24 cellular contexts compared by ENCODE assay signal in genomic region chr20:2889209-2889608, GRCh38.
"Had no signal": no experiment of that assay in that cellular context is flagged by ENCODE, and none has a peak within 500 bp of the region (broad histone marks: within the 10 kb centered on the region; RNA-seq: fewer than 3 reads in every experiment).

No MANE protein-coding gene starts in this region.

- H3K27ac ChIP-seq: dorsolateral prefrontal cortex, epithelial cell of prostate, esophagus muscularis mucosa, foreskin keratinocyte, gastroesophageal sphincter, heart left ventricle, hepatocyte, prostate gland, sigmoid colon, thoracic aorta, tibial nerve, upper lobe of right lung, uterus had no signal

- ATAC-seq: foreskin keratinocyte; gastroesophageal sphincter; heart left ventricle; left lobe of liver; right cardiac atrium; stimulated activated memory B cell treated with anti-CD40 and anti-IgM and Interleukin-4, amounts not matched to agents 10 μg/mL and 1 μg/mL and 100 μg/mL, for 72 hours; stimulated activated naive CD8-positive, alpha-beta T cell treated with anti-CD3 and anti-CD28 coated beads, Interleukin-15, Interleukin-2, amounts not matched to agents 100 U/mL and 50 U/mL, for 24 hours; upper lobe of right lung had no signal

- H3K27ac Mint-ChIP-seq: nephron progenitor cell; stimulated activated memory B cell treated with anti-CD40 and anti-IgM and Interleukin-4, amounts not matched to agents 10 μg/mL and 1 μg/mL and 100 μg/mL, for 72 hours had no signal

- H3K27me3 ChIP-seq: dorsolateral prefrontal cortex, esophagus muscularis mucosa, foreskin keratinocyte, gastroesophageal sphincter, heart left ventricle, hepatocyte, sigmoid colon, tibial nerve, upper lobe of right lung, uterus had no signal

- H3K4me1 Mint-ChIP-seq: nephron progenitor cell had no signal

- H3K9me3 Mint-ChIP-seq: stimulated activated memory B cell treated with anti-CD40 and anti-IgM and Interleukin-4, amounts not matched to agents 10 μg/mL and 1 μg/mL and 100 μg/mL, for 72 hours had no signal

- H3K27me3 Mint-ChIP-seq: stimulated activated memory B cell treated with anti-CD40 and anti-IgM and Interleukin-4, amounts not matched to agents 10 μg/mL and 1 μg/mL and 100 μg/mL, for 72 hours had no signal

- H3K4me3 ChIP-seq: dorsolateral prefrontal cortex, esophagus muscularis mucosa, gastroesophageal sphincter, heart left ventricle, hepatocyte, prostate gland, sigmoid colon, thoracic aorta, tibial nerve, upper lobe of right lung, uterus had no signal

- H3K4me3 Mint-ChIP-seq: nephron progenitor cell; stimulated activated memory B cell treated with anti-CD40 and anti-IgM and Interleukin-4, amounts not matched to agents 10 μg/mL and 1 μg/mL and 100 μg/mL, for 72 hours had no signal

- DNase-seq: dorsolateral prefrontal cortex; effector CD4-positive, alpha-beta T cell; foreskin keratinocyte; heart left ventricle; kidney; mesendoderm; nephron progenitor cell; nucleus accumbens; right cardiac atrium; sigmoid colon; stimulated activated CD4-positive, alpha-beta T cell treated with anti-CD3 and anti-CD28 coated beads, Interleukin-4, amount 100 ng/mL, for 4 hours; stimulated activated naive CD8-positive, alpha-beta T cell treated with anti-CD3 and anti-CD28 coated beads, Interleukin-15, Interleukin-2, amounts not matched to agents 100 U/mL and 50 U/mL, for 24 hours; upper lobe of right lung; uterus had no signal

- H3K36me3 ChIP-seq: esophagus muscularis mucosa, gastroesophageal sphincter, heart left ventricle, prostate gland, sigmoid colon, thoracic aorta, tibial nerve, upper lobe of right lung, uterus had no signal

- FAIRE-seq: colon, kidney had no signal
